In the genomic region with DNA sequence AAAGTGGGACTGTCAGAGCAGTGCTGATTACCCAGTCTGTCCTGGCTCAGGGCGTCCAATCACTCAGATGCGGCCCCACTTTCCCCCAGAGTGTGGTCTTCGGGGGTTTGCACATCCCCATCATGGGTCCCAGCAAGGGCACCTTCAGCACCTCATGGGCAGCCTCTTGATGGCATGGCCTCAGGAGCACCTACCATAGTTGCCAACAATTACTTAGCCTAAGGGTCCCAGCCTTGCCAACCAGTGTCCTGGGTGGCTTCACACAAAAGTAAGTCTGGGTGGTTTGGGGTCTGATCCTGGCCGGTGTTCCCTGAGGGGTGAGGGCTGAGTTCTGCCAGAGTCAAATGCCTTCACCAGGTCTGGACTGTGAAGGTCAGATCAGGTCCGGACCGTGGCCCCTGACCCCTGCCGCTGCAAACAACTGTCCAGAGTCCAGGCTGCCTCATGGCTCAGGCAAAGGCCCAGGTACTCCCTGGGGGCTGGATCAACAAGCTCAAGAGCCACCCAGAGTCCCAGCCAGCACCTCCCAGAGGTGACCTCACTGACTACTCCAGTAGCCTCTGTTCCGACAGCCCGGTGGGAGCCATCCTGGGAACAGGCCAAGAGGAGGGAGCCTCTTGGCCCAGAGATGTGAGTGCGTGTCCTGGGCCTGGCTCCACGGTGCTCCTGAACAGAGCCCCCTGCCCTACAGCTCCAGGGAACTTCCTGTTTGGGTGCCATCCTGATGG, we compare ENCODE assay signal across 2 cellular contexts.
TF ChIP-seq lines count a peak whose summit lies in the region.

No MANE protein-coding gene starts in this region.

TF ChIP-seq in HEK293, 187 proteins besides CTCF, POLR2A, EP300 and RAD21:
- TF ChIP-seq ZIC2 (tag by site-specific recombination; IDR thresholded peaks at IDR 0.05) (peak; percentile 32; the same call in 1 of the 2 replicates), ZNF311 (tag by site-specific recombination; IDR thresholded peaks at IDR 0.05; ENCODE audit: borderline replicate concordance) (no peak), OSR2 (tag by site-specific recombination; IDR thresholded peaks at IDR 0.05) (peak; percentile 40; the same call in 1 of the 2 replicates), GLIS1 (tag by site-specific recombination; IDR thresholded peaks at IDR 0.05) (peak; percentile 69; the same call in 1 of the 2 replicates)
TF ChIP-seq in HEK293: peak in this region for 3.

TF ChIP-seq in HepG2, 621 proteins besides CTCF, POLR2A, EP300 and RAD21 (continues in another document):
- TF ChIP-seq GATA4 (IDR thresholded peaks at IDR 0.05; ENCODE audit: borderline replicate concordance, low read depth) (no peak), ZNF543 (CRISPR knock-in tag; IDR thresholded peaks at IDR 0.05) (no peak), ZFY (CRISPR knock-in tag; IDR thresholded peaks at IDR 0.05) (peak; percentile 60; the same call in 1 of the 2 replicates), ZNF644 (CRISPR knock-in tag; IDR thresholded peaks at IDR 0.05; ENCODE audit: low read depth) (0 out of 2 replicates have a peak, but pooled peaks have one; percentile 48), SMARCE1 (IDR thresholded peaks at IDR 0.05; ENCODE audit: borderline replicate concordance) (no peak), ZBTB8A (CRISPR knock-in tag; IDR thresholded peaks at IDR 0.05; ENCODE audit: borderline replicate concordance, low read depth) (no peak), ZNF570 (CRISPR knock-in tag; IDR thresholded peaks at IDR 0.05; ENCODE audit: borderline replicate concordance) (no peak), ZSCAN12 (CRISPR knock-in tag; IDR thresholded peaks at IDR 0.05) (no peak), SMC3 (IDR thresholded peaks at IDR 0.05; ENCODE audit: low read length) (no peak), ZNF124 (CRISPR knock-in tag; IDR thresholded peaks at IDR 0.05) (no peak), BCL6 (CRISPR knock-in tag; IDR thresholded peaks at IDR 0.05) (peak; percentile 53), ZBTB14 (CRISPR knock-in tag; IDR thresholded peaks at IDR 0.05) (no peak), SP2 (CRISPR knock-in tag; IDR thresholded peaks at IDR 0.05) (no peak), RELA (CRISPR knock-in tag; IDR thresholded peaks at IDR 0.05) (no peak), ZBTB25 (CRISPR knock-in tag; IDR thresholded peaks at IDR 0.05) (peak; percentile 33; the same call in 1 of the 2 replicates), ZBTB33 (CRISPR knock-in tag; IDR thresholded peaks at IDR 0.05) (0 out of 2 replicates have a peak, but pooled peaks have one; percentile 15), ZNF775 (CRISPR knock-in tag; IDR thresholded peaks at IDR 0.05; ENCODE audit: borderline replicate concordance) (no peak), U2AF2 (IDR thresholded peaks at IDR 0.05; ENCODE audit: low read depth, low read length) (no peak), KDM5B (CRISPR knock-in tag; IDR thresholded peaks at IDR 0.05; ENCODE audit: borderline replicate concordance) (peak; percentile 74; the same call in 1 of the 2 replicates), ZNF292 (CRISPR knock-in tag; IDR thresholded peaks at IDR 0.05; ENCODE audit: borderline replicate concordance, low read depth) (peak; percentile 83; the same call in 1 of the 2 replicates), KMT2A (CRISPR knock-in tag; IDR thresholded peaks at IDR 0.05) (no peak), CBX1 (IDR thresholded peaks at IDR 0.05; ENCODE audit: low read depth) (peak; percentile 72), GPN1 (CRISPR knock-in tag; IDR thresholded peaks at IDR 0.05; ENCODE audit: borderline replicate concordance) (no peak), JDP2 (CRISPR knock-in tag; IDR thresholded peaks at IDR 0.05; ENCODE audit: borderline replicate concordance) (no peak), ZBTB1 (CRISPR knock-in tag; IDR thresholded peaks at IDR 0.05; ENCODE audit: borderline replicate concordance) (no peak), GATAD1 (CRISPR knock-in tag; IDR thresholded peaks at IDR 0.05) (0 out of 2 replicates have a peak, but pooled peaks have one; percentile 18), HOXA3 (CRISPR knock-in tag; IDR thresholded peaks at IDR 0.05) (peak; percentile 76), MTF2 (CRISPR knock-in tag; IDR thresholded peaks at IDR 0.05; ENCODE audit: borderline replicate concordance) (no peak), RFX1 (IDR thresholded peaks at IDR 0.05) (no peak), ZNF629 (CRISPR knock-in tag; conservative IDR thresholded peaks at IDR 0.05) (no peak; the same call in 1 of the 2 replicates), DNMT1 (CRISPR knock-in tag; IDR thresholded peaks at IDR 0.05) (no peak), HMGXB3 (CRISPR knock-in tag; IDR thresholded peaks at IDR 0.05; ENCODE audit: borderline replicate concordance) (no peak), SOX5 (CRISPR knock-in tag; IDR thresholded peaks at IDR 0.05; ENCODE audit: borderline replicate concordance) (peak; percentile 21; the same call in 1 of the 2 replicates), ZNF766 (CRISPR knock-in tag; IDR thresholded peaks at IDR 0.05; ENCODE audit: borderline replicate concordance) (no peak), HOXA9 (CRISPR knock-in tag; IDR thresholded peaks at IDR 0.05; ENCODE audit: borderline replicate concordance) (no peak)
- TF ChIP-seq, protein P1, sequence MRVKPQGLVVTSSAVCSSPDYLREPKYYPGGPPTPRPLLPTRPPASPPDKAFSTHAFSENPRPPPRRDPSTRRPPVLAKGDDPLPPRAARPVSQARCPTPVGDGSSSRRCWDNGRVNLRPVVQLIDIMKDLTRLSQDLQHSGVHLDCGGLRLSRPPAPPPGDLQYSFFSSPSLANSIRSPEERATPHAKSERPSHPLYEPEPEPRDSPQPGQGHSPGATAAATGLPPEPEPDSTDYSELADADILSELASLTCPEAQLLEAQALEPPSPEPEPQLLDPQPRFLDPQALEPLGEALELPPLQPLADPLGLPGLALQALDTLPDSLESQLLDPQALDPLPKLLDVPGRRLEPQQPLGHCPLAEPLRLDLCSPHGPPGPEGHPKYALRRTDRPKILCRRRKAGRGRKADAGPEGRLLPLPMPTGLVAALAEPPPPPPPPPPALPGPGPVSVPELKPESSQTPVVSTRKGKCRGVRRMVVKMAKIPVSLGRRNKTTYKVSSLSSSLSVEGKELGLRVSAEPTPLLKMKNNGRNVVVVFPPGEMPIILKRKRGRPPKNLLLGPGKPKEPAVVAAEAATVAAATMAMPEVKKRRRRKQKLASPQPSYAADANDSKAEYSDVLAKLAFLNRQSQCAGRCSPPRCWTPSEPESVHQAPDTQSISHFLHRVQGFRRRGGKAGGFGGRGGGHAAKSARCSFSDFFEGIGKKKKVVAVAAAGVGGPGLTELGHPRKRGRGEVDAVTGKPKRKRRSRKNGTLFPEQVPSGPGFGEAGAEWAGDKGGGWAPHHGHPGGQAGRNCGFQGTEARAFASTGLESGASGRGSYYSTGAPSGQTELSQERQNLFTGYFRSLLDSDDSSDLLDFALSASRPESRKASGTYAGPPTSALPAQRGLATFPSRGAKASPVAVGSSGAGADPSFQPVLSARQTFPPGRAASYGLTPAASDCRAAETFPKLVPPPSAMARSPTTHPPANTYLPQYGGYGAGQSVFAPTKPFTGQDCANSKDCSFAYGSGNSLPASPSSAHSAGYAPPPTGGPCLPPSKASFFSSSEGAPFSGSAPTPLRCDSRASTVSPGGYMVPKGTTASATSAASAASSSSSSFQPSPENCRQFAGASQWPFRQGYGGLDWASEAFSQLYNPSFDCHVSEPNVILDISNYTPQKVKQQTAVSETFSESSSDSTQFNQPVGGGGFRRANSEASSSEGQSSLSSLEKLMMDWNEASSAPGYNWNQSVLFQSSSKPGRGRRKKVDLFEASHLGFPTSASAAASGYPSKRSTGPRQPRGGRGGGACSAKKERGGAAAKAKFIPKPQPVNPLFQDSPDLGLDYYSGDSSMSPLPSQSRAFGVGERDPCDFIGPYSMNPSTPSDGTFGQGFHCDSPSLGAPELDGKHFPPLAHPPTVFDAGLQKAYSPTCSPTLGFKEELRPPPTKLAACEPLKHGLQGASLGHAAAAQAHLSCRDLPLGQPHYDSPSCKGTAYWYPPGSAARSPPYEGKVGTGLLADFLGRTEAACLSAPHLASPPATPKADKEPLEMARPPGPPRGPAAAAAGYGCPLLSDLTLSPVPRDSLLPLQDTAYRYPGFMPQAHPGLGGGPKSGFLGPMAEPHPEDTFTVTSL (CRISPR knock-in tag; IDR thresholded peaks at IDR 0.05; ENCODE audit: borderline replicate concordance): peak; percentile 41; the same call in 1 of the 2 replicates
- TF ChIP-seq, protein P2, sequence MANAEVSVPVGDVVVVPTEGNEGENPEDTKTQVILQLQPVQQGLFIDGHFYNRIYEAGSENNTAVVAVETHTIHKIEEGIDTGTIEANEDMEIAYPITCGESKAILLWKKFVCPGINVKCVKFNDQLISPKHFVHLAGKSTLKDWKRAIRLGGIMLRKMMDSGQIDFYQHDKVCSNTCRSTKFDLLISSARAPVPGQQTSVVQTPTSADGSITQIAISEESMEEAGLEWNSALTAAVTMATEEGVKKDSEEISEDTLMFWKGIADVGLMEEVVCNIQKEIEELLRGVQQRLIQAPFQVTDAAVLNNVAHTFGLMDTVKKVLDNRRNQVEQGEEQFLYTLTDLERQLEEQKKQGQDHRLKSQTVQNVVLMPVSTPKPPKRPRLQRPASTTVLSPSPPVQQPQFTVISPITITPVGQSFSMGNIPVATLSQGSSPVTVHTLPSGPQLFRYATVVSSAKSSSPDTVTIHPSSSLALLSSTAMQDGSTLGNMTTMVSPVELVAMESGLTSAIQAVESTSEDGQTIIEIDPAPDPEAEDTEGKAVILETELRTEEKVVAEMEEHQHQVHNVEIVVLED (CRISPR knock-in tag; IDR thresholded peaks at IDR 0.05; ENCODE audit: borderline replicate concordance): no peak
- TF ChIP-seq, protein P3, sequence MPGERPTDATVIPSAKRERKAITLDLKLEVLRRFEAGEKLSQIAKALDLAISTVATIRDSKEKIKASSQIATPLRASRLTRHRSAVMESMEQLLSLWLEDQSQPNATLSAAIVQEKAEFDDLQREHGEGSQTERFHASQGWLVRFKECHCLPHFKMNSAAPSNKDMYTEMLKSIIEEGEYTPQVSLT (CRISPR knock-in tag; IDR thresholded peaks at IDR 0.05; ENCODE audit: borderline replicate concordance, low read depth): no peak
- TF ChIP-seq, protein P4, sequence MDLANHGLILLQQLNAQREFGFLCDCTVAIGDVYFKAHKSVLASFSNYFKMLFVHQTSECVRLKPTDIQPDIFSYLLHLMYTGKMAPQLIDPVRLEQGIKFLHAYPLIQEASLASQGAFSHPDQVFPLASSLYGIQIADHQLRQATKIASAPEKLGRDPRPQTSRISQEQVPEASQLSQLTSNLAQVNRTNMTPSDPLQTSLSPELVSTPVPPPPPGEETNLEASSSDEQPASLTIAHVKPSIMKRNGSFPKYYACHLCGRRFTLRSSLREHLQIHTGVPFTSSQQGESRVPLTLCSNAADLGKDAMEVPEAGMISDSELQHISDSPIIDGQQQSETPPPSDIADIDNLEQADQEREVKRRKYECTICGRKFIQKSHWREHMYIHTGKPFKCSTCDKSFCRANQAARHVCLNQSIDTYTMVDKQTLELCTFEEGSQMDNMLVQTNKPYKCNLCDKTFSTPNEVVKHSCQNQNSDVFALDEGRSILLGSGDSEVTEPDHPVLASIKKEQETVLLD (CRISPR knock-in tag; IDR thresholded peaks at IDR 0.05; ENCODE audit: low read depth): no peak
